In genomic region chr16:89619880-89620279, GRCh38 we compare ENCODE assay signal across 1 cellular context.
TF ChIP-seq lines count a peak whose summit lies in the region.

No MANE protein-coding gene starts in this region.

TF ChIP-seq in GM23338, 12 proteins besides CTCF, POLR2A, EP300 and RAD21 (continued from another document):
- TF ChIP-seq ZNF462 (CRISPR knock-in tag; IDR thresholded peaks at IDR 0.05) (no peak), EZH2phosphoT487 (IDR thresholded peaks at IDR 0.05; ENCODE audit: unreplicated experiment) (no peak)
